In the genomic region with DNA sequence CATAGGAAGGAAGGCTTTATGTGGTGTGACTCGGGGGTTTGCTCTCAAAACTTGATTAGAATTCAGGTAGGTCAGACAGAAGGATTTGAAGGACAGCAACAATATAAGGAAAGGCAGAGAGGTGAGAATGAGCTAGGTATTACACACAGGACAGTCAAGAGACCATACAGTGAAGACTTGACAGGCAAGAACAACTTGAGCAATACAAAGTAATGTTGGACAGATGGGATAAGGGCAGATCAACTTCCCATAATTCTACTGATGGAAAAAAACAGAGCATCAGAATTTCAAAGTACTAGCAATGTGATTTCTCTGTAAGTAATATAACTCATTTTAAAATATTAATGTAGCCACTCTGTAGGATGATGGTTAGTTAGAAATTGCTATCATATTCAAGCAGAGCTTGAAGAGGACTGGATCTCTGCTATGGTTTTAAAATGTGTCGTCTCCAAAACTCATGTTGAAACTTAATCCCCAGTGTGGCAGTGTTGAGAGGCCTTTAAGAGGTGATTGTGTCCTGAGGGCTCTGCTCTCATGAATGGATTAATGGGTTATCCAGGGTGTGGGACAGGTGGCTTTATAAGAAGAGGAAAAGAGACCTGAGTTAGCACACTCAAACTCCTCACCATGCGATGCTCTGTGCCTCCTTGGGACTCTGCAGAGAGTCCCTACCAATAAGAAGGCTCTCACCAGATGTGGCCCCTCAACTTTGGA, we compare ENCODE assay signal across 14 cellular contexts. TPM values are rescaled to one million over a fixed set of nuclear protein-coding genes. Genes with fewer than 3 reads are reported as not detected.
DNase-seq lines count a peak whose midpoint lies in the region; ATAC-seq and TF ChIP-seq lines count a peak whose summit lies in the region.
"Had no signal": no experiment of that assay in that cellular context is flagged by ENCODE, and none has a peak within 500 bp of the region (broad histone marks: within the 10 kb centered on the region; RNA-seq: fewer than 3 reads in every experiment).

No MANE protein-coding gene starts in this region.

- H3K9me3 Mint-ChIP-seq in nephron progenitor cell, result no peaks in the 10 kb centered on the region
- H3K9me3 Mint-ChIP-seq: CD4-positive, alpha-beta T cell had no signal

- peaks cover 5% of the 10 kb centered on the region for H3K27me3 Mint-ChIP-seq in nephron progenitor cell (ENCODE audit: low read depth, poor library complexity)

- H3K27me3 ChIP-seq in Panc1 (ENCODE audit: control insufficient read depth, insufficient read depth, low read length), result no peaks in the 10 kb centered on the region
- no peaks in the 10 kb centered on the region for H3K27me3 ChIP-seq in parathyroid adenoma (ENCODE audit: control insufficient read depth, insufficient read depth, low read length)

- H3K36me3 Mint-ChIP-seq in nephron progenitor cell (ENCODE audit: low read depth), result no peaks in the 10 kb centered on the region

- TF ChIP-seq CTCF in Panc1 (IDR thresholded peaks at IDR 0.05) (0 out of 2 replicates have a peak, but pooled peaks have one; percentile 4), parathyroid adenoma (IDR thresholded peaks at IDR 0.05) (no peak), nephron progenitor cell (IDR thresholded peaks at IDR 0.05) (no peak)

- intact Hi-C loops in Panc1 (cut with micrococcal nuclease; ENCODE audit: unreplicated experiment), result no loop called here

- POLR2A ChIA-PET in Panc1 (lab: Charles Lee), result interaction anchor here (0.6 kb wide), 1 partner anchor 12 kb away, joined by 14 read pairs; no protein-coding TSS in a partner anchor

- H3K4me3 Mint-ChIP-seq in nephron progenitor cell, result no peak overlapping the region
- H3K4me3 Mint-ChIP-seq: B cell; CD4-positive, alpha-beta T cell had no signal

- H3K36me3 ChIP-seq in Panc1 (ENCODE audit: control insufficient read depth, insufficient read depth, low read length) (no peaks in the 10 kb centered on the region), parathyroid adenoma (ENCODE audit: control insufficient read depth, insufficient read depth, low read length) (no peaks in the 10 kb centered on the region)
- H3K36me3 ChIP-seq: SJSA1 had no signal

- in situ Hi-C loops in Panc1 (cut with HindIII; ENCODE audit: low pct_unique_long_range_greater_than_20kb, low sequenced_read_pairs), result no loop called here

- no peak for ATAC-seq in Panc1

- H3K27ac ChIP-seq in Panc1 (ENCODE audit: low read length) (no peak overlapping the region), parathyroid adenoma (no peak overlapping the region)
- H3K27ac ChIP-seq: SJSA1 had no signal

- no peak overlapping the region for H3K9ac ChIP-seq in parathyroid adenoma

- no peaks in the 10 kb centered on the region for H3K9me3 ChIP-seq in Panc1 (ENCODE audit: control insufficient read depth, insufficient read depth, low read depth, low read length)
- no peaks in the 10 kb centered on the region for H3K9me3 ChIP-seq in parathyroid adenoma (ENCODE audit: control insufficient read depth, low read length)
- H3K9me3 ChIP-seq: SJSA1 had no signal

- peak; percentile 66 for DNase-seq in DMS79 treated with DMSO at 0.1 percent for 48 hours (lab: John Stamatoyannopoulos, UW)
- DNase-seq in NCI-H2029 (lab: John Stamatoyannopoulos, UW), result peak; percentile 16
- no peak for DNase-seq in Panc1 (ENCODE audit: low read depth, low spot score)
- DNase-seq in activated CD8-positive, alpha-beta memory T cell treated with anti-CD3 and anti-CD28 coated beads for 24 hours, result no peak
- DNase-seq in germinal center (ENCODE audit: low spot score), result no peak
- DNase-seq in nephron progenitor cell, result no peak
- DNase-seq: CD4-positive, alpha-beta T cell; GOT3; KG1; NCI-H146; NCI-H2171 treated with DMSO at 0.1 percent for 48 hours had no signal

- H3K4me1 Mint-ChIP-seq in nephron progenitor cell, result no peaks in the 10 kb centered on the region
- H3K4me1 Mint-ChIP-seq: B cell had no signal

- H3K79me2 ChIP-seq in parathyroid adenoma, result no peaks in the 10 kb centered on the region

- no TSS peak for BruUV-seq in Panc1 (replicated peaks; lab: Mats Ljungman, UMichigan)

- no peak overlapping the region for H3K27ac Mint-ChIP-seq in nephron progenitor cell
- H3K27ac Mint-ChIP-seq: B cell; CD4-positive, alpha-beta T cell had no signal

- H3K4me1 ChIP-seq in Panc1 (ENCODE audit: control insufficient read depth, insufficient read depth, low read length) (no peaks in the 10 kb centered on the region), parathyroid adenoma (peaks cover 9% of the 10 kb centered on the region)
- H3K4me1 ChIP-seq: SJSA1 had no signal

- CTCF ChIA-PET in Panc1 (lab: Charles Lee), result interaction anchor here (0.6 to 0.7 kb wide), 2 partner anchors 9 to 283 kb away, joined by 3 to 4 read pairs; no protein-coding TSS in a partner anchor

- H3K4me3 ChIP-seq in Panc1 (ENCODE audit: low read depth in 2 of 2, low read length in 2 of 2) (no peak overlapping the region), parathyroid adenoma (ENCODE audit: low read depth, low read length) (no peak overlapping the region)
- H3K4me3 ChIP-seq: SJSA1 had no signal

- H2AFZ ChIP-seq in parathyroid adenoma, result peak overlapping the region; percentile 18

- no peak overlapping the region for H3K4me2 ChIP-seq in parathyroid adenoma (ENCODE audit: low read length)

RNA-seq across cellular contexts. Expression of a gene that starts 22.4 kb away (rescaled TPM):
- total RNA-seq in Panc1 (2021; ENCODE audit: unreplicated experiment), result 19.6 TPM
- polyA plus RNA-seq in Panc1 (2012; ENCODE audit: insufficient read length), result 7.0 TPM

Comparison
In these comparisons a context has a peak if more than half of its experiments do, and no peak if none do; other contexts are left out.
1. DNase-seq: peak in DMS79 treated with DMSO at 0.1 percent for 48 hours (single experiment) and NCI-H2029 (single experiment); none in Panc1 (single experiment), activated CD8-positive, alpha-beta memory T cell treated with anti-CD3 and anti-CD28 coated beads for 24 hours (single experiment), germinal center (single experiment) and nephron progenitor cell (single experiment).